8 cellular contexts compared by ENCODE assay signal in the genomic region with DNA sequence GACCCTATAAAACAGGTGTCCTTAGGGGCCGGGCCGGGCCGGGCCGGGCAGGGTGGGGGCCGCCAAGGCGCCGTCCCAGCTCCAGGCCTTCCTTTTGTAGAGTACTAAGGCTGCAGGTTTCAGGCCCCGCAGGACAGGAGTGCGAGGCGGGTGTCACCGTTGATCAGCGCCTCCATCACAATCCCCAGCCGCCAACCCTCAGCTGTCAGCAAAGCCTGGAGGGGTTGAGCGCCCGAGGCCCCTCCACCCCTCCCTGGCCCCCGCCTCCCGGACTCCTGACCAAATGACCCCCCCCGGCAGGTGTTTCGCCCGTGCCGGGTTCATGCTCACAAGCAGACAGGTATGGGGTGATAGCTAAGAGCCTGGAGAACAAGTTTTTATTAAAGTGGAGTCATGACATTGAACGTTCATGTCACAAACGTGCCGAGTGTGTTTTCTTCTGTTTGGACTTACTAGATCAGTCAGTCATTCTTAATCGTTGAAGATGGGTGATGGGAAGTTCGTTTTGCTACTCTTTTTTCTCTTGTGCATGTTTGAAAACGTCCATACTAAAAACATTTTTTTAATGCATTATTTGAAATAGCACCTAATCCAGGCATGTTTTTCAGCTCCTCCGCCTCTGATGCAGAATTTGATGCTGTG. TPM values are rescaled to one million over a fixed set of nuclear protein-coding genes. Genes with fewer than 3 reads are reported as not detected.
DNase-seq lines count a peak whose midpoint lies in the region; ATAC-seq and TF ChIP-seq lines count a peak whose summit lies in the region.

No MANE protein-coding gene starts in this region.

- H3K4me3 ChIP-seq in foreskin fibroblast (ENCODE audit: low read depth in 1 of 2, low read length in 2 of 2) = peak overlapping the region; percentile 83 to 87

- peaks cover 36% of the 10 kb centered on the region for H3K4me1 Mint-ChIP-seq in activated B cell treated with CpG ODN at 0.5 μM for 24 hours

- CTCF ChIA-PET in activated B cell treated with CpG ODN at 0.5 μM for 24 hours (lab: Charles Lee) = interaction anchor here (1.1 kb wide), 1 partner anchor 168 kb away, joined by 3 read pairs; no protein-coding TSS in a partner anchor

- no peak for TF ChIP-seq CTCF in activated B cell treated with CpG ODN at 0.5 μM for 24 hours (IDR thresholded peaks at IDR 0.05)
- no peak for TF ChIP-seq CTCF in foreskin fibroblast (IDR thresholded peaks at IDR 0.05; ENCODE audit: low read depth, low read length)
- TF ChIP-seq CTCF in omental fat pad (IDR thresholded peaks at IDR 0.05) = no peak

- no peaks in the 10 kb centered on the region for H3K9me3 Mint-ChIP-seq in activated B cell treated with CpG ODN at 0.5 μM for 24 hours

- intact Hi-C loops in activated B cell treated with CpG ODN at 0.5 μM for 24 hours (cut with micrococcal nuclease) = loop anchor here (1.0 to 5.0 kb wide), 8 partner anchors 10 to 513 kb away; partner anchors contain the start of genes CPNE2, KATNB1, NUP93 and PLLP

- H3K4me3 Mint-ChIP-seq in activated B cell treated with CpG ODN at 0.5 μM for 24 hours = peak overlapping the region; percentile 94

- DNase-seq in stimulated activated CD4-positive, alpha-beta T cell treated with anti-CD3 and anti-CD28 coated beads, Interleukin-15, amount 100 ng/mL, for 24 hours = peak; percentile 43
- DNase-seq in stimulated activated CD4-positive, alpha-beta T cell treated with anti-CD3 and anti-CD28 coated beads, Interleukin-12 subunit alpha, Interleukin-12 subunit beta, amount 100 ng/mL, for 4 hours = no peak
- DNase-seq in activated B cell treated with CpG ODN at 0.5 μM for 24 hours (no peak), foreskin fibroblast (no peak), omental fat pad (ENCODE audit: low spot score) (no peak), hippocampal formation (lab: John Stamatoyannopoulos, UW) (no peak), SK-N-DZ (ENCODE audit: low spot score) (no peak)

- H3K36me3 Mint-ChIP-seq in activated B cell treated with CpG ODN at 0.5 μM for 24 hours (ENCODE audit: low read depth) = peaks cover 34% of the 10 kb centered on the region

- H3K27me3 Mint-ChIP-seq in activated B cell treated with CpG ODN at 0.5 μM for 24 hours = no peaks in the 10 kb centered on the region

- peak overlapping the region; percentile 50 for H3K27ac Mint-ChIP-seq in activated B cell treated with CpG ODN at 0.5 μM for 24 hours

- POLR2A ChIA-PET in activated B cell treated with CpG ODN at 0.5 μM for 24 hours (lab: Charles Lee) = interaction anchor here (0.7 to 2.8 kb wide), 10 partner anchors 10 to 1781 kb away, joined by 3 to 21 read pairs (median 4); partner anchors contain the start of genes CIAPIN1, COQ9, PSME3IP1 and RSPRY1

- ATAC-seq in HG03442 (IDR thresholded peaks at IDR 0.05; ENCODE audit: unreplicated experiment) (peak; percentile 27), activated B cell treated with CpG ODN at 0.5 μM for 24 hours (ENCODE audit: low read depth) (peak; percentile 6), omental fat pad (ENCODE audit: low FRiP score) (peak; percentile 41)

RNA-seq across cellular contexts. Expression of gene ARL2BP, which starts 0.5 kb away (rescaled TPM):
- total RNA-seq in activated B cell treated with CpG ODN at 0.5 μM for 24 hours = 27.1 and 29.4 TPM in 2 replicates
- 10 to 100 TPM; 48.8 to 67.3 (median 65.0) TPM for total RNA-seq in omental fat pad
- polyA plus RNA-seq in SK-N-DZ (2014; cell fraction: cytosol; rRNA removed) = 94.3 and 103 TPM in 2 replicates
- polyA plus RNA-seq in SK-N-DZ (2014; cell fraction: nucleus; rRNA removed) = 43.5 and 43.9 TPM in 2 replicates

RNA-seq across cellular contexts. Expression of gene PLLP, which starts 38.9 kb away (rescaled TPM):
- total RNA-seq in activated B cell treated with CpG ODN at 0.5 μM for 24 hours (not detected in 2 replicates), omental fat pad (10 to 100 TPM in 3 of 4 donors, 1 to 10 TPM in 1; 9.0 to 49.1 (median 12.2) TPM)
- polyA plus RNA-seq in SK-N-DZ (2014; cell fraction: cytosol; rRNA removed) = 1.3 and 3.9 TPM in 2 replicates
- polyA plus RNA-seq in SK-N-DZ (2014; cell fraction: nucleus; rRNA removed) = 1.8 and 2.1 TPM in 2 replicates

RNA-seq across cellular contexts. Expression of gene RSPRY1, which starts 59.5 kb away (rescaled TPM):
- 32.6 and 39.9 TPM in 2 replicates for total RNA-seq in activated B cell treated with CpG ODN at 0.5 μM for 24 hours
- total RNA-seq in omental fat pad = 10 to 100 TPM; 22.7 to 40.6 (median 28.9) TPM
- polyA plus RNA-seq in SK-N-DZ (2014; cell fraction: cytosol; rRNA removed) = 50.0 and 52.9 TPM in 2 replicates
- 45.0 and 47.6 TPM in 2 replicates for polyA plus RNA-seq in SK-N-DZ (2014; cell fraction: nucleus; rRNA removed)

RNA-seq across cellular contexts. Expression of gene PSME3IP1, which starts 59.8 kb away (rescaled TPM):
- total RNA-seq in activated B cell treated with CpG ODN at 0.5 μM for 24 hours (131 and 147 TPM in 2 replicates), omental fat pad (10 to 100 TPM; 47.1 to 62.6 (median 54.5) TPM)
- 164 and 204 TPM in 2 replicates for polyA plus RNA-seq in SK-N-DZ (2014; cell fraction: cytosol; rRNA removed)
- 193 and 200 TPM in 2 replicates for polyA plus RNA-seq in SK-N-DZ (2014; cell fraction: nucleus; rRNA removed)
